In the genomic region with DNA sequence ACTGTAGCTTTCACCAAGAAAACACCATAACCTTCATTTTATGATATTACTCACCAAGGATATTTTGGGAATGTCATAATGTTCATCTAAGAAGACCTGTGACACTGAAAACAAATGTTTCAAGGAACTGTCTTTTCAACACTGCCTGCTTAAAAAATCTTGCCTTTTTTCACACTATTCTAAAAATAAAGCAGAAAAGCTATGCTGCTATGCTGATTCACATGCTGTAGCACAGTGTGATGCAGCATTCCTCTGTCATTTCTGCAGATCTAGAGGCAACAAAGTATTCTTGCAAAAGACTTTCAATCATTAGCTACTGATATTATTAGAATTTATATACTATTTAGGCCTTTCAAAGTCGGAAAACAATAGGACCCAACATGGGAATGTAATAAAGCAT, we compare ENCODE assay signal across 26 cellular contexts.
"Had no signal": no experiment of that assay in that cellular context is flagged by ENCODE, and none has a peak within 500 bp of the region (broad histone marks: within the 10 kb centered on the region; RNA-seq: fewer than 3 reads in every experiment).

No MANE protein-coding gene starts in this region.

- H2AFZ ChIP-seq: hepatocyte, neural progenitor cell, parathyroid adenoma had no signal

- H3K9me3 ChIP-seq: gastroesophageal sphincter, psoas muscle, right atrium auricular region, testis, transverse colon had no signal

- H3K4me1 ChIP-seq: gastroesophageal sphincter, neural progenitor cell, parathyroid adenoma, psoas muscle, right atrium auricular region, spleen, testis, transverse colon had no signal

- ATAC-seq: activated CD4-positive, alpha-beta T cell treated with anti-CD3 and anti-CD28 coated beads for 36 hours; activated CD8-positive, alpha-beta memory T cell treated with anti-CD3 and anti-CD28 coated beads, Interleukin-2, amount 10 ng/mL, durations not matched to agents 7 days and 5 days; activated CD8-positive, alpha-beta T cell treated with anti-CD3 and anti-CD28 coated beads, Interleukin-2, amount 10 ng/mL, durations not matched to agents 7 days and 5 days; activated naive CD4-positive, alpha-beta T cell treated with anti-CD3 and anti-CD28 coated beads, Interleukin-2, amount 50 U/mL, for 72 hours; effector memory CD8-positive, alpha-beta T cell; gastroesophageal sphincter; natural killer cell; psoas muscle had no signal

- H3K27me3 Mint-ChIP-seq: activated CD4-positive, alpha-beta T cell treated with anti-CD3 and anti-CD28 coated beads for 36 hours; activated CD8-positive, alpha-beta memory T cell treated with anti-CD3 and anti-CD28 coated beads, Interleukin-2, amount 10 ng/mL, durations not matched to agents 7 days and 5 days; effector memory CD8-positive, alpha-beta T cell; memory B cell had no signal

- H3K27ac Mint-ChIP-seq: activated CD4-positive, alpha-beta T cell treated with anti-CD3 and anti-CD28 coated beads for 36 hours; activated CD8-positive, alpha-beta memory T cell treated with anti-CD3 and anti-CD28 coated beads, Interleukin-2, amount 10 ng/mL, durations not matched to agents 7 days and 5 days; activated CD8-positive, alpha-beta T cell treated with anti-CD3 and anti-CD28 coated beads, Interleukin-2, amount 10 ng/mL, durations not matched to agents 7 days and 5 days; activated naive CD4-positive, alpha-beta T cell treated with anti-CD3 and anti-CD28 coated beads, Interleukin-2, amount 50 U/mL, for 72 hours; effector memory CD8-positive, alpha-beta T cell; memory B cell; natural killer cell; neural progenitor cell had no signal

- DNase-seq: activated CD4-positive, alpha-beta T cell treated with anti-CD3 and anti-CD28 coated beads for 36 hours; activated CD4-positive, CD25-positive, alpha-beta regulatory T cell; activated CD8-positive, alpha-beta memory T cell treated with anti-CD3 and anti-CD28 coated beads, Interleukin-2, amount 10 ng/mL, durations not matched to agents 7 days and 5 days; activated CD8-positive, alpha-beta T cell treated with anti-CD3 and anti-CD28 coated beads, Interleukin-2, amount 10 ng/mL, durations not matched to agents 7 days and 5 days; activated naive CD4-positive, alpha-beta T cell; activated T-cell treated with anti-CD3 and anti-CD28 coated beads, Interleukin-2, amount 50 U/mL, for 48 hours; cerebellar nuclear complex; cortex of kidney; effector memory CD8-positive, alpha-beta T cell; erythroblast; natural killer cell; occipital lobe; psoas muscle; spleen; stimulated activated naive CD4-positive, alpha-beta T cell treated with Interleukin-2 at 50 U/mL for 16 hours; testis; transverse colon had no signal

- H3K36me3 ChIP-seq: gastroesophageal sphincter, neural progenitor cell, right atrium auricular region, spleen, transverse colon had no signal

- H3K27ac ChIP-seq: gastroesophageal sphincter, hepatocyte, neural progenitor cell, parathyroid adenoma, psoas muscle, right atrium auricular region, spleen, testis, transverse colon had no signal

- FAIRE-seq: bronchial epithelial cell, urothelium cell line had no signal

- H3K4me3 ChIP-seq: gastroesophageal sphincter, hepatocyte, neural progenitor cell, psoas muscle, right atrium auricular region, spleen, testis, transverse colon had no signal

- H3K9me3 Mint-ChIP-seq: effector memory CD8-positive, alpha-beta T cell; natural killer cell had no signal

- H3K79me2 ChIP-seq: hepatocyte, parathyroid adenoma had no signal

- H3K4me3 Mint-ChIP-seq: activated CD4-positive, alpha-beta T cell treated with anti-CD3 and anti-CD28 coated beads for 36 hours; activated CD8-positive, alpha-beta memory T cell treated with anti-CD3 and anti-CD28 coated beads, Interleukin-2, amount 10 ng/mL, durations not matched to agents 7 days and 5 days; activated CD8-positive, alpha-beta T cell treated with anti-CD3 and anti-CD28 coated beads, Interleukin-2, amount 10 ng/mL, durations not matched to agents 7 days and 5 days; effector memory CD8-positive, alpha-beta T cell; memory B cell; natural killer cell; neural progenitor cell had no signal

- H3K27me3 ChIP-seq: hepatocyte, neural progenitor cell, right atrium auricular region, spleen, testis, transverse colon had no signal

- H3K4me1 Mint-ChIP-seq: activated CD4-positive, alpha-beta T cell treated with anti-CD3 and anti-CD28 coated beads for 36 hours; activated CD8-positive, alpha-beta memory T cell treated with anti-CD3 and anti-CD28 coated beads, Interleukin-2, amount 10 ng/mL, durations not matched to agents 7 days and 5 days; memory B cell had no signal

- H3K9ac ChIP-seq: neural progenitor cell, parathyroid adenoma had no signal

- H3K36me3 Mint-ChIP-seq: activated CD8-positive, alpha-beta memory T cell treated with anti-CD3 and anti-CD28 coated beads, Interleukin-2, amount 10 ng/mL, durations not matched to agents 7 days and 5 days; activated naive CD4-positive, alpha-beta T cell treated with anti-CD3 and anti-CD28 coated beads, Interleukin-2, amount 50 U/mL, for 72 hours; memory B cell; natural killer cell; neural progenitor cell had no signal

- H3K4me2 ChIP-seq: hepatocyte, neural progenitor cell had no signal
